In the genomic region with DNA sequence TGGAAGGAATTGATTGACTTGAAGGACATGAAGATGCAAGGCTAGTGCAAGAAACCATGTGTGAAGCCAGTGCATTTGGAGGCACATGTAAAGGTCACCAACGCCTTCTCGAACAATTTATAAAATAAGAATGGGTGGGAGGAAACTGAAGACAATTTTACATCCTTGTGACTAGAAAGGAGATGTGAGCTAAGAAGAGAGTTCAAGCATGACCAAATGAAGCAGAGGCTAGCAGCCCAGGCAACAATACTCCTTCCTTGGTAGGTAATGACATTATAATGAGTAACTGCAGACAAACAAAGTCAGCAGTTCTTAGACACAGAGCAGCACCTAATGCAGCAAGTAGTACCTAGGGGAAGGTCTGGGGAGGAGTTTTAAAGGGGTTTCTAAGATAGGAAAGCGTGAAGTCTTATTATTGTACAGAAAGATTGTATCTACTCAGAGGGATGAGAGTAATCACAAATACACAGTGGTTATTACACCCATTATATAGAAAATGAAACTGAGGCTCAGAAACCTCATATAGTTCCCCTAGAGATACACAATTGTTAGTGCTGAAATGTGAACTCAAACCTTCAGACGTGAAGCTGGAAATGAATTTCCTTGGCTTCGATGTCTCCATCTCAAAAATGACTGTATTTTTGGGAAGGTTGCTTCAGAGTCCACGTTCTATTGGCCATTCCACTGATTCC, we compare ENCODE assay signal across 11 cellular contexts. TPM values are rescaled to one million over a fixed set of nuclear protein-coding genes. Genes with fewer than 3 reads are reported as not detected.
DNase-seq lines count a peak whose midpoint lies in the region; ATAC-seq, FAIRE-seq and TF ChIP-seq lines count a peak whose summit lies in the region.
"Had no signal": no experiment of that assay in that cellular context is flagged by ENCODE, and none has a peak within 500 bp of the region (broad histone marks: within the 10 kb centered on the region; RNA-seq: fewer than 3 reads in every experiment).

No MANE protein-coding gene starts in this region.

- no peak overlapping the region for H3K9ac ChIP-seq in neuronal stem cell (ENCODE audit: low read depth, low read length, poor library complexity)

- no peak overlapping the region for H2BK5ac ChIP-seq in neuronal stem cell (ENCODE audit: low read length)

- no peak for DNase-seq in natural killer cell treated with Interleukin-12 subunit alpha and Interleukin-12 subunit beta and Interleukin-15 and Interleukin-18, amount 100 ng/mL, for 72 hours (ENCODE audit: low spot score)
- DNase-seq in natural killer cell (no peak), transverse colon (no peak), urothelium cell line (ENCODE audit: low spot score) (no peak), GDM1 (lab: John Stamatoyannopoulos, UW) (no peak), neuronal stem cell (ENCODE audit: low spot score) (no peak)
- DNase-seq: NCI-H526 treated with DMSO at 0.1 percent for 48 hours had no signal

- peak overlapping the region; percentile 14 to 60 for H3K27ac Mint-ChIP-seq in natural killer cell treated with Interleukin-12 subunit alpha and Interleukin-12 subunit beta and Interleukin-15 and Interleukin-18, amount 100 ng/mL, for 72 hours
- no peak overlapping the region for H3K27ac Mint-ChIP-seq in natural killer cell

- peaks cover 9 to 11% of the 10 kb centered on the region in 2 donors for H3K4me1 Mint-ChIP-seq in natural killer cell treated with Interleukin-12 subunit alpha and Interleukin-12 subunit beta and Interleukin-15 and Interleukin-18, amount 100 ng/mL, for 72 hours (ENCODE audit: low read depth in 2 of 2)
- H3K4me1 Mint-ChIP-seq in natural killer cell = peaks cover 0 to 9% of the 10 kb centered on the region in 2 donors

- TF ChIP-seq CTCF in natural killer cell (IDR thresholded peaks at IDR 0.05) (no peak), transverse colon (IDR thresholded peaks at IDR 0.05) (no peak)

- no peak overlapping the region for H3K4me2 ChIP-seq in neuronal stem cell (ENCODE audit: insufficient read depth, low read length, poor library complexity, severe bottlenecking)

- H3K79me1 ChIP-seq in neuronal stem cell (ENCODE audit: low read depth, low read length) = no peaks in the 10 kb centered on the region

- H3K9me3 Mint-ChIP-seq in natural killer cell treated with Interleukin-12 subunit alpha and Interleukin-12 subunit beta and Interleukin-15 and Interleukin-18, amount 100 ng/mL, for 72 hours = no peaks in the 10 kb centered on the region
- no peaks in the 10 kb centered on the region for H3K9me3 Mint-ChIP-seq in natural killer cell

- H3K4me3 Mint-ChIP-seq in natural killer cell treated with Interleukin-12 subunit alpha and Interleukin-12 subunit beta and Interleukin-15 and Interleukin-18, amount 100 ng/mL, for 72 hours = peak overlapping the region; percentile 50
- no peak overlapping the region for H3K4me3 Mint-ChIP-seq in natural killer cell

- H3K4me3 ChIP-seq in transverse colon (no peak overlapping the region), neuronal stem cell (ENCODE audit: low read length in 2 of 2) (no peak overlapping the region)

- no peak for ATAC-seq in natural killer cell treated with Interleukin-12 subunit alpha and Interleukin-12 subunit beta and Interleukin-15 and Interleukin-18, amount 100 ng/mL, for 72 hours
- ATAC-seq in natural killer cell = no peak
- ATAC-seq in GM21786 (IDR thresholded peaks at IDR 0.05; ENCODE audit: unreplicated experiment) = peak; percentile 67
- ATAC-seq in HG03469 (IDR thresholded peaks at IDR 0.05; ENCODE audit: unreplicated experiment) = peak; percentile 44

- no peak overlapping the region for H3K4ac ChIP-seq in neuronal stem cell (ENCODE audit: low read length)

- no peak overlapping the region for H3K14ac ChIP-seq in neuronal stem cell (ENCODE audit: low read length)

- H4K8ac ChIP-seq in neuronal stem cell (ENCODE audit: low read depth, low read length) = no peak overlapping the region

- intact Hi-C loops in natural killer cell (cut with micrococcal nuclease) (no loop called here), transverse colon (cut with DNase I; ENCODE audit: low total_unique reads) (no loop called here)

- H3K36me3 ChIP-seq in transverse colon (no peaks in the 10 kb centered on the region), neuronal stem cell (replicated peaks in 1 of 2; ENCODE audit: control insufficient read depth in 2 of 2, insufficient read depth in 2 of 2, low read length in 2 of 2) (no peaks in the 10 kb centered on the region)

- TF ChIP-seq POLR2A in transverse colon (IDR thresholded peaks at IDR 0.05) = no peak

- H2BK15ac ChIP-seq in neuronal stem cell (ENCODE audit: low read length) = no peak overlapping the region

- H3K9me3 ChIP-seq in transverse colon = no peaks in the 10 kb centered on the region
- H3K9me3 ChIP-seq in neuronal stem cell (replicated peaks in 1 of 2; ENCODE audit: control insufficient read depth in 2 of 2, insufficient read depth in 1 of 2, low read depth in 1 of 2, low read length in 2 of 2) = peaks cover 0 to 2% of the 10 kb centered on the region in 2 donors

- H2AK5ac ChIP-seq in neuronal stem cell (ENCODE audit: low read depth, low read length) = no peak overlapping the region

- in situ Hi-C loops in transverse colon (cut with MboI; ENCODE audit: low pct_ligation_motif_present in 1 of 4, low pct_unique_long_range_greater_than_20kb in 1 of 4, low sequenced_read_pairs in 3 of 4) = loop anchor here in 3 of 4 donors (25.0 kb wide), 2 partner anchors 224 to 276 kb away; a partner anchor contains a TSS

- TF ChIP-seq EP300 in transverse colon (IDR thresholded peaks at IDR 0.05; ENCODE audit: low read depth) = no peak

- no peaks in the 10 kb centered on the region for H3K27me3 ChIP-seq in transverse colon
- H3K27me3 ChIP-seq in neuronal stem cell (ENCODE audit: control insufficient read depth in 3 of 3, insufficient read depth in 3 of 3, low read depth in 1 of 3, low read length in 3 of 3) = no peaks in the 10 kb centered on the region

- H3K27me3 Mint-ChIP-seq in natural killer cell treated with Interleukin-12 subunit alpha and Interleukin-12 subunit beta and Interleukin-15 and Interleukin-18, amount 100 ng/mL, for 72 hours = peaks cover 0 to 10% of the 10 kb centered on the region in 2 donors
- peaks cover 0 to 2% of the 10 kb centered on the region in 2 donors for H3K27me3 Mint-ChIP-seq in natural killer cell (ENCODE audit: low read depth in 2 of 2)

- H3K4me1 ChIP-seq in transverse colon (peaks cover 0 to 4% (median 0%) of the 10 kb centered on the region in 4 donors), neuronal stem cell (ENCODE audit: control insufficient read depth in 2 of 2, insufficient read depth in 1 of 2, low read depth in 1 of 2, low read length in 2 of 2) (peaks cover 3 to 19% of the 10 kb centered on the region in 2 donors)

- H2AFZ ChIP-seq in neuronal stem cell (ENCODE audit: low read length) = no peak overlapping the region

- peak overlapping the region in 3 of 4 donors; percentile 23 to 55 (median 33) for H3K27ac ChIP-seq in transverse colon
- no peak overlapping the region for H3K27ac ChIP-seq in neuronal stem cell (replicated peaks; ENCODE audit: low read length)

- no peak overlapping the region for H3K18ac ChIP-seq in neuronal stem cell (ENCODE audit: low read length)

- no peak for FAIRE-seq in urothelium cell line (lab: Jason Lieb, UNC)

- H3K23ac ChIP-seq in neuronal stem cell (ENCODE audit: low read depth, low read length, poor library complexity) = no peak overlapping the region

- no peaks in the 10 kb centered on the region for H3K36me3 Mint-ChIP-seq in natural killer cell treated with Interleukin-12 subunit alpha and Interleukin-12 subunit beta and Interleukin-15 and Interleukin-18, amount 100 ng/mL, for 72 hours
- H3K36me3 Mint-ChIP-seq in natural killer cell = no peaks in the 10 kb centered on the region

- H4K91ac ChIP-seq in neuronal stem cell (ENCODE audit: low read depth, low read length, poor library complexity) = no peak overlapping the region

- WGBS in transverse colon (ENCODE audit: low coverage in 1 of 2), 2 donors = 81 to 86% methylated on average over 3 to 6 of the region's 6 CpGs
- no CpG with 5 or more reads among the region's 6 CpGs for WGBS in neuronal stem cell (ENCODE audit: extremely low coverage in 2 of 2, insufficient read length in 2 of 2, insufficient replicate concordance in 1 of 2), 2 donors

- H2BK12ac ChIP-seq in neuronal stem cell (ENCODE audit: low read length) = no peak overlapping the region

- no peak overlapping the region for H2BK120ac ChIP-seq in neuronal stem cell (ENCODE audit: low read depth, low read length)

RNA-seq across cellular contexts. Expression of a gene that starts 56.1 kb away (rescaled TPM):
- not detected for total RNA-seq in natural killer cell treated with Interleukin-12 subunit alpha and Interleukin-12 subunit beta and Interleukin-15 and Interleukin-18, amount 100 ng/mL, for 72 hours
- total RNA-seq in natural killer cell (not detected), transverse colon (not detected)
- not detected for polyA plus RNA-seq in neuronal stem cell (2013, experiment 1 of 2)
- not detected for polyA plus RNA-seq in neuronal stem cell (2013, experiment 2 of 2)
- total RNA-seq: MCF 10A, mononuclear cell had no signal

Comparison
In these comparisons a context has a peak if more than half of its experiments do, and no peak if none do; other contexts are left out.
1. H3K27ac Mint-ChIP-seq: peak in natural killer cell treated with Interleukin-12 subunit alpha and Interleukin-12 subunit beta and Interleukin-15 and Interleukin-18, amount 100 ng/mL, for 72 hours (2 of 2); none in natural killer cell (0 of 2).
2. ATAC-seq: peak in GM21786 (single experiment) and HG03469 (single experiment); none in natural killer cell treated with Interleukin-12 subunit alpha and Interleukin-12 subunit beta and Interleukin-15 and Interleukin-18, amount 100 ng/mL, for 72 hours (0 of 2) and natural killer cell (0 of 3).